27 cellular contexts compared by ENCODE assay signal in the genomic region with DNA sequence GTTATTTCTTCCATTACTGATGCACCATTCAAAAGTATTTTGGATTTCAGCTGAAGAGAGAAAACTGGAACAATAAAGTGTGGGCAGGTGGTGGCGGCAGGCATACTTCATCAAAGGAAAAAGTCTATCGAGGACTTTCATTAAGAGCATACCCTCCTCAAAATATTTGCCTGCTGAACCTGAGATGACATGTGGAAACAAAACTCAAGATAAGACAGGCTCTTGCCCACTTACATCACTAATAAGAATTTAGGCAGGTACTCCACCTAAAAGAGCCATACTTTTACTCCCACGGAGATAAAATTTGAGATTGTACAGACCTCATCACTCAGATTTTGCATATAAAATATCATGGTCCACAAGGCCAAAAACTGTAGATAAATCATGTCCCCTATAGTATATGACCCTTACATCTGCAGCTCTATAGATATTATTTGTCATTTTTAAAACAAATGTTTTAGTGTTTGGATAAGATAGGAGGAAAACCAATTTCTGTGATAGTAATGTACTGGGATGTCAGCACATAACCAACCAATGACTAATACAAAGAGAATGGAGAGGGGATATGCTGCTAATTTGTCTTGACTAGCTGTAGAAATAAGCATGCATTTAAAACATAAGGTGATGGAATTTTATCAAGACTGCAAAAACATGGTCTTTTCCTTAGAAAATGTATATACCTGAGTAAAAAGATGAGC.
DNase-seq lines count a peak whose midpoint lies in the region; ATAC-seq, FAIRE-seq and TF ChIP-seq lines count a peak whose summit lies in the region.
"Had no signal": no experiment of that assay in that cellular context is flagged by ENCODE, and none has a peak within 500 bp of the region (broad histone marks: within the 10 kb centered on the region; RNA-seq: fewer than 3 reads in every experiment).

No MANE protein-coding gene starts in this region.

- no peaks in the 10 kb centered on the region for H3K9me3 Mint-ChIP-seq in endothelial cell (ENCODE audit: unreplicated experiment)
- H3K9me3 Mint-ChIP-seq: nephron had no signal

- no peak overlapping the region for H3K4me3 Mint-ChIP-seq in endothelial cell (ENCODE audit: unreplicated experiment)
- H3K4me3 Mint-ChIP-seq: activated CD8-positive, alpha-beta T cell treated with anti-CD3 and anti-CD28 coated beads, Interleukin-2, amount 10 ng/mL, durations not matched to agents 7 days and 5 days; activated naive CD8-positive, alpha-beta T cell treated with anti-CD3 and anti-CD28 coated beads, Interleukin-2, amount 50 U/mL, for 24 hours; immature natural killer cell; nephron; stimulated activated effector memory CD8-positive, alpha-beta T cell treated with anti-CD3 and anti-CD28 coated beads, Interleukin-12 subunit alpha, Interleukin-12 subunit beta, amount 100 ng/mL, for 72 hours had no signal

- no peak overlapping the region for H3K27ac ChIP-seq in left lung
- H3K27ac ChIP-seq: ovary, right atrium auricular region, spleen had no signal

- no peak overlapping the region for H3K27ac Mint-ChIP-seq in endothelial cell (ENCODE audit: unreplicated experiment)
- H3K27ac Mint-ChIP-seq: activated CD8-positive, alpha-beta T cell treated with anti-CD3 and anti-CD28 coated beads, Interleukin-2, amount 10 ng/mL, durations not matched to agents 7 days and 5 days; activated naive CD8-positive, alpha-beta T cell treated with anti-CD3 and anti-CD28 coated beads, Interleukin-2, amount 50 U/mL, for 24 hours; immature natural killer cell; nephron; stimulated activated effector memory CD8-positive, alpha-beta T cell treated with anti-CD3 and anti-CD28 coated beads, Interleukin-12 subunit alpha, Interleukin-12 subunit beta, amount 100 ng/mL, for 72 hours had no signal

- no peak overlapping the region for H3K4me3 ChIP-seq in left lung
- H3K4me3 ChIP-seq: mucosa of descending colon, ovary, right atrium auricular region, spleen had no signal

- no peaks in the 10 kb centered on the region for H3K4me1 ChIP-seq in left lung
- H3K4me1 ChIP-seq: right atrium auricular region, spleen had no signal

- no peak for TF ChIP-seq CTCF in left lung (IDR thresholded peaks at IDR 0.05)
- no peak for TF ChIP-seq CTCF in endothelial cell (IDR thresholded peaks at IDR 0.05; ENCODE audit: unreplicated experiment)

- DNase-seq in EL = peak; percentile 54
- DNase-seq in RCC 7860 (ENCODE audit: low spot score) = peak; percentile 24
- DNase-seq in dermis blood vessel endothelial cell = peak; percentile 10
- no peak for DNase-seq in left lung
- no peak for DNase-seq in activated CD8-positive, alpha-beta memory T cell treated with anti-CD3 and anti-CD28 coated beads, Interleukin-2, amount 50 U/mL, for 4 hours
- DNase-seq in endothelial cell (ENCODE audit: low spot score) = no peak
- DNase-seq: activated CD8-positive, alpha-beta T cell treated with anti-CD3 and anti-CD28 coated beads, Interleukin-2, amount 10 ng/mL, durations not matched to agents 7 days and 5 days; activated effector memory CD4-positive, alpha-beta T cell treated with anti-CD3 and anti-CD28 coated beads, Interleukin-2, amount 50 U/mL, for 16 hours; activated naive CD8-positive, alpha-beta T cell treated with anti-CD3 and anti-CD28 coated beads, Interleukin-2, amount 50 U/mL, for 24 hours; cortex of kidney; immature natural killer cell; Karpas-422; mucosa of descending colon; NCI-H1694; NCI-H69; ovary; SHP77 treated with DMSO at 0.1 percent for 48 hours; spleen; stimulated activated CD4-positive, alpha-beta T cell treated with anti-CD3 and anti-CD28 coated beads, Interleukin-2, amount 100 ng/mL, for 48 hours had no signal

- no peaks in the 10 kb centered on the region for H3K4me1 Mint-ChIP-seq in endothelial cell (ENCODE audit: unreplicated experiment)
- H3K4me1 Mint-ChIP-seq: activated naive CD8-positive, alpha-beta T cell treated with anti-CD3 and anti-CD28 coated beads, Interleukin-2, amount 50 U/mL, for 24 hours; immature natural killer cell; stimulated activated effector memory CD8-positive, alpha-beta T cell treated with anti-CD3 and anti-CD28 coated beads, Interleukin-12 subunit alpha, Interleukin-12 subunit beta, amount 100 ng/mL, for 72 hours had no signal

- H3K27me3 Mint-ChIP-seq in endothelial cell (ENCODE audit: unreplicated experiment) = no peaks in the 10 kb centered on the region
- H3K27me3 Mint-ChIP-seq: activated naive CD8-positive, alpha-beta T cell treated with anti-CD3 and anti-CD28 coated beads, Interleukin-2, amount 50 U/mL, for 24 hours had no signal

- H3K36me3 ChIP-seq in left lung = no peaks in the 10 kb centered on the region
- H3K36me3 ChIP-seq: ovary, right atrium auricular region, spleen had no signal

- H3K9me3 ChIP-seq in left lung = no peaks in the 10 kb centered on the region
- H3K9me3 ChIP-seq: mucosa of descending colon, ovary, right atrium auricular region, spleen had no signal

- intact Hi-C loops in left lung (cut with DNase I) = no loop called here

- no peaks in the 10 kb centered on the region for H3K36me3 Mint-ChIP-seq in endothelial cell (ENCODE audit: low read depth, unreplicated experiment)
- H3K36me3 Mint-ChIP-seq: immature natural killer cell; stimulated activated effector memory CD8-positive, alpha-beta T cell treated with anti-CD3 and anti-CD28 coated beads, Interleukin-12 subunit alpha, Interleukin-12 subunit beta, amount 100 ng/mL, for 72 hours had no signal

- no peaks in the 10 kb centered on the region for H3K27me3 ChIP-seq in left lung
- H3K27me3 ChIP-seq: ovary, right atrium auricular region, spleen had no signal

- FAIRE-seq in RCC 7860 (lab: Jason Lieb, UNC) = peak; percentile 60
- FAIRE-seq: GM18507, TTC549 had no signal

- peak; percentile 64 for ATAC-seq in left lung
- ATAC-seq in GM21529 (IDR thresholded peaks at IDR 0.05; ENCODE audit: unreplicated experiment) = no peak
- ATAC-seq in GM19397 (IDR thresholded peaks at IDR 0.05; ENCODE audit: unreplicated experiment) = no peak
- ATAC-seq: activated CD4-positive, CD25-positive, alpha-beta regulatory T cell treated with anti-CD3 and anti-CD28 coated beads, Interleukin-2, amount 50 U/mL, for 24 hours; activated CD8-positive, alpha-beta T cell treated with anti-CD3 and anti-CD28 coated beads, Interleukin-2, amount 10 ng/mL, durations not matched to agents 7 days and 5 days; activated naive CD8-positive, alpha-beta T cell treated with anti-CD3 and anti-CD28 coated beads, Interleukin-2, amount 50 U/mL, for 24 hours; mucosa of descending colon; stimulated activated effector memory CD8-positive, alpha-beta T cell treated with anti-CD3 and anti-CD28 coated beads, Interleukin-12 subunit alpha, Interleukin-12 subunit beta, amount 100 ng/mL, for 72 hours had no signal

Comparison
In these comparisons a context has a peak if more than half of its experiments do, and no peak if none do; other contexts are left out.
1. DNase-seq: peak in EL (single experiment), RCC 7860 (single experiment) and dermis blood vessel endothelial cell (single experiment); none in left lung (0 of 2), activated CD8-positive, alpha-beta memory T cell treated with anti-CD3 and anti-CD28 coated beads, Interleukin-2, amount 50 U/mL, for 4 hours (single experiment) and endothelial cell (single experiment).